23 cellular contexts compared by ENCODE assay signal in genomic region chr5:140309706-140310249, GRCh38. TPM values are rescaled to one million over a fixed set of nuclear protein-coding genes. Genes with fewer than 3 reads are reported as not detected.
"Had no signal": no experiment of that assay in that cellular context is flagged by ENCODE, and none has a peak within 500 bp of the region (broad histone marks: within the 10 kb centered on the region; RNA-seq: fewer than 3 reads in every experiment).

No MANE protein-coding gene starts in this region.

- DNase-seq: activated B cell treated with CpG ODN at 0.5 μM for 24 hours; activated CD4-positive, alpha-beta memory T cell treated with anti-CD3 and anti-CD28 coated beads, Interleukin-2, amount 10 ng/mL, durations not matched to agents 7 days and 5 days; activated CD4-positive, alpha-beta T cell treated with anti-CD3 and anti-CD28 coated beads for 36 hours; activated effector memory CD4-positive, alpha-beta T cell treated with anti-CD3 and anti-CD28 coated beads, Interleukin-2, amount 50 U/mL, for 16 hours; activated naive CD4-positive, alpha-beta T cell treated with anti-CD3 and anti-CD28 coated beads, Interleukin-2, amount 50 U/mL, for 16 hours; activated naive CD8-positive, alpha-beta T cell treated with anti-CD3 and anti-CD28 coated beads, Interleukin-2, amount 50 U/mL, for 24 hours; body of pancreas; dermis blood vessel endothelial cell; effector CD8-positive, alpha-beta T cell; head of caudate nucleus; left ventricle myocardium superior; mammary epithelial cell; right lobe of liver; stimulated activated CD4-positive, alpha-beta T cell treated with anti-CD3 and anti-CD28 coated beads, Interleukin-15, amount 100 ng/mL, for 24 hours; stimulated activated naive B cell treated with anti-CD40 and anti-IgM and Interleukin-4, amounts not matched to agents 10 μg/mL and 1 μg/mL and 100 μg/mL, for 72 hours; T-helper 9 cell; transverse colon had no signal

- ATAC-seq: activated CD4-positive, alpha-beta T cell treated with anti-CD3 and anti-CD28 coated beads for 36 hours; activated naive CD8-positive, alpha-beta T cell treated with anti-CD3 and anti-CD28 coated beads, Interleukin-2, amount 50 U/mL, for 24 hours; body of pancreas; left ventricle myocardium superior; natural killer cell treated with Interleukin-12 subunit alpha and Interleukin-12 subunit beta and Interleukin-15 and Interleukin-18, amount 100 ng/mL, for 72 hours; right lobe of liver; stimulated activated naive B cell treated with anti-CD40 and anti-IgM and Interleukin-4, amounts not matched to agents 10 μg/mL and 1 μg/mL and 100 μg/mL, for 72 hours had no signal

- H3K4me1 ChIP-seq: body of pancreas, right lobe of liver had no signal

- H3K9me3 ChIP-seq: body of pancreas, neutrophil, right lobe of liver, transverse colon had no signal

- H3K27ac ChIP-seq: body of pancreas, neutrophil, right lobe of liver had no signal

- FAIRE-seq: frontal cortex, islet of Langerhans, small intestine, urothelium cell line had no signal

- H3K36me3 ChIP-seq: neutrophil, right lobe of liver, transverse colon had no signal

- H3K27me3 ChIP-seq: body of pancreas, neutrophil, right lobe of liver, transverse colon had no signal

- H3K4me3 ChIP-seq: body of pancreas, right lobe of liver, transverse colon had no signal

RNA-seq across cellular contexts. Expression of gene SLC4A9, which starts 50.2 kb away (rescaled TPM):
- total RNA-seq: activated B cell treated with CpG ODN at 0.5 μM for 24 hours; body of pancreas; dermis blood vessel endothelial cell; left ventricle myocardium superior; natural killer cell treated with Interleukin-12 subunit alpha and Interleukin-12 subunit beta and Interleukin-15 and Interleukin-18, amount 100 ng/mL, for 72 hours; right lobe of liver had no signal
- polyA plus RNA-seq: small intestine had no signal
